ENCODE assay signal across 24 cellular contexts in genomic region chr15:35020974-35021373, GRCh38.
"Had no signal": no experiment of that assay in that cellular context is flagged by ENCODE, and none has a peak within 500 bp of the region (broad histone marks: within the 10 kb centered on the region; RNA-seq: fewer than 3 reads in every experiment).

No MANE protein-coding gene starts in this region.

- DNase-seq: activated CD4-positive, alpha-beta T cell treated with anti-CD3 and anti-CD28 coated beads, Interleukin-2, amount 10 ng/mL, durations not matched to agents 7 days and 5 days; activated CD4-positive, CD25-positive, alpha-beta regulatory T cell treated with anti-CD3 and anti-CD28 coated beads, Interleukin-2, amount 50 U/mL, for 72 hours; activated CD8-positive, alpha-beta T cell treated with anti-CD3 and anti-CD28 coated beads for 36 hours; activated gamma-delta T cell treated with Interleukin-2 at 50 U/mL for 16 hours; activated naive CD4-positive, alpha-beta T cell treated with anti-CD3 and anti-CD28 coated beads, Interleukin-2, amount 50 U/mL, for 16 hours; activated T-cell treated with anti-CD3 and anti-CD28 coated beads, Interleukin-2, amount 50 U/mL, for 4 hours; amniotic stem cell; central memory CD4-positive, alpha-beta T cell; foreskin fibroblast; islet precursor cell; left ventricle myocardium inferior; mucosa of descending colon; posterior cingulate gyrus; right cardiac atrium; T-helper 9 cell; trophoblast cell; uterus; WERI-Rb-1 had no signal

- H3K36me3 ChIP-seq: left ventricle myocardium inferior, spleen, thoracic aorta, uterus, WERI-Rb-1 had no signal

- H3K4me1 ChIP-seq: left ventricle myocardium inferior, uterus had no signal

- H3K27ac Mint-ChIP-seq: activated CD4-positive, alpha-beta T cell treated with anti-CD3 and anti-CD28 coated beads, Interleukin-2, amount 10 ng/mL, durations not matched to agents 7 days and 5 days; activated CD8-positive, alpha-beta T cell treated with anti-CD3 and anti-CD28 coated beads for 36 hours; activated T-helper 17 cell treated with anti-CD3 and anti-CD28 coated beads, Interleukin-2, amount 50 U/mL, for 72 hours; natural killer cell treated with Interleukin-12 subunit alpha and Interleukin-12 subunit beta and Interleukin-15 and Interleukin-18, amount 100 ng/mL, for 72 hours; stimulated activated naive CD8-positive, alpha-beta T cell treated with anti-CD3 and anti-CD28 coated beads, Interleukin-15, Interleukin-2, amounts not matched to agents 100 ng/mL and 50 ng/mL, for 24 hours had no signal

- H3K27ac ChIP-seq: left ventricle myocardium inferior, thoracic aorta, uterus, WERI-Rb-1 had no signal

- ATAC-seq: activated CD8-positive, alpha-beta T cell treated with anti-CD3 and anti-CD28 coated beads for 36 hours; activated T-cell treated with anti-CD3 and anti-CD28 coated beads, Interleukin-2, amount 50 U/mL, for 4 hours; activated T-helper 17 cell treated with anti-CD3 and anti-CD28 coated beads, Interleukin-2, amount 50 U/mL, for 72 hours; esophagus mucosa; mucosa of descending colon; natural killer cell treated with Interleukin-12 subunit alpha and Interleukin-12 subunit beta and Interleukin-15 and Interleukin-18, amount 100 ng/mL, for 72 hours; right cardiac atrium had no signal

- H3K9me3 ChIP-seq: left ventricle myocardium inferior, mucosa of descending colon, spleen, thoracic aorta, uterus had no signal

- H3K4me3 ChIP-seq: left ventricle myocardium inferior, mucosa of descending colon, spleen, thoracic aorta, uterus had no signal

- H3K27me3 ChIP-seq: spleen, uterus had no signal

- H3K4me3 Mint-ChIP-seq: activated CD4-positive, alpha-beta T cell treated with anti-CD3 and anti-CD28 coated beads, Interleukin-2, amount 10 ng/mL, durations not matched to agents 7 days and 5 days; activated CD8-positive, alpha-beta T cell treated with anti-CD3 and anti-CD28 coated beads for 36 hours; activated T-cell treated with anti-CD3 and anti-CD28 coated beads, Interleukin-2, amount 50 U/mL, for 4 hours; activated T-helper 17 cell treated with anti-CD3 and anti-CD28 coated beads, Interleukin-2, amount 50 U/mL, for 72 hours; natural killer cell treated with Interleukin-12 subunit alpha and Interleukin-12 subunit beta and Interleukin-15 and Interleukin-18, amount 100 ng/mL, for 72 hours; stimulated activated naive CD8-positive, alpha-beta T cell treated with anti-CD3 and anti-CD28 coated beads, Interleukin-15, Interleukin-2, amounts not matched to agents 100 ng/mL and 50 ng/mL, for 24 hours had no signal

- H3K9me3 Mint-ChIP-seq: activated CD4-positive, alpha-beta T cell treated with anti-CD3 and anti-CD28 coated beads, Interleukin-2, amount 10 ng/mL, durations not matched to agents 7 days and 5 days; activated CD8-positive, alpha-beta T cell treated with anti-CD3 and anti-CD28 coated beads for 36 hours; activated T-cell treated with anti-CD3 and anti-CD28 coated beads, Interleukin-2, amount 50 U/mL, for 4 hours; activated T-helper 17 cell treated with anti-CD3 and anti-CD28 coated beads, Interleukin-2, amount 50 U/mL, for 72 hours; natural killer cell treated with Interleukin-12 subunit alpha and Interleukin-12 subunit beta and Interleukin-15 and Interleukin-18, amount 100 ng/mL, for 72 hours; stimulated activated naive CD8-positive, alpha-beta T cell treated with anti-CD3 and anti-CD28 coated beads, Interleukin-15, Interleukin-2, amounts not matched to agents 100 ng/mL and 50 ng/mL, for 24 hours had no signal

- H3K36me3 Mint-ChIP-seq: natural killer cell treated with Interleukin-12 subunit alpha and Interleukin-12 subunit beta and Interleukin-15 and Interleukin-18, amount 100 ng/mL, for 72 hours had no signal
